Comparison of ENCODE assay signal across 8 cellular contexts in genomic region chr5:151150484-151151262, GRCh38. TPM values are rescaled to one million over a fixed set of nuclear protein-coding genes. Genes with fewer than 3 reads are reported as not detected.
DNase-seq lines count a peak whose midpoint lies in the region; ATAC-seq, FAIRE-seq and TF ChIP-seq lines count a peak whose summit lies in the region.

No MANE protein-coding gene starts in this region.

- FAIRE-seq in RCC 7860 (lab: Jason Lieb, UNC), result no peak

- H3K27ac ChIP-seq in mammary epithelial cell (ENCODE audit: insufficient read depth, low read depth, low read length), result no peak overlapping the region

- H3K4me2 ChIP-seq in mammary epithelial cell (ENCODE audit: insufficient read depth, low read depth, low read length), result no peak overlapping the region

- H3K9ac ChIP-seq in mammary epithelial cell (ENCODE audit: insufficient read depth, low read length), result no peak overlapping the region

- CTCF ChIA-PET in mammary epithelial cell (lab: Charles Lee; ENCODE audit: low non-redundant PET), result no interaction called here

- H3K4me3 ChIP-seq in GM08714 (ENCODE audit: low read length), result peak overlapping the region; percentile 2; the same call in 1 of the 2 replicates
- H3K4me3 ChIP-seq in fibroblast of pulmonary artery (replicated peaks; ENCODE audit: low read depth, low read length), result no peak overlapping the region
- H3K4me3 ChIP-seq in mammary epithelial cell (replicated peaks in 1 of 3; ENCODE audit: insufficient read depth in 1 of 3, low read depth in 2 of 3, low read length in 3 of 3), result no peak overlapping the region

- BruUV-seq in mammary epithelial cell (replicated peaks; lab: Mats Ljungman, UMichigan), result no TSS peak

- peak; percentile 51 for ATAC-seq in GM21717 (IDR thresholded peaks at IDR 0.05; ENCODE audit: unreplicated experiment)

- no peaks in the 10 kb centered on the region for H3K36me3 ChIP-seq in mammary epithelial cell (ENCODE audit: insufficient read depth, low read length)

- no peaks in the 10 kb centered on the region for H4K20me1 ChIP-seq in mammary epithelial cell (ENCODE audit: insufficient read depth, low read length)

- H2AFZ ChIP-seq in mammary epithelial cell (ENCODE audit: low read depth, low read length), result no peak overlapping the region

- no peaks in the 10 kb centered on the region for H3K27me3 ChIP-seq in mammary epithelial cell (ENCODE audit: insufficient read depth, low read length)

- TF ChIP-seq CTCF in fibroblast of pulmonary artery (IDR thresholded peaks at IDR 0.05; ENCODE audit: low read length, missing control alignments) (no peak), mammary epithelial cell (conservative IDR thresholded peaks at IDR 0.05 in 1 of 2, IDR thresholded peaks at IDR 0.05 in 1 of 2; ENCODE audit: extremely low read depth in 1 of 2, insufficient read depth in 1 of 2, low read depth in 1 of 2, low read length in 2 of 2) (no peak)

- in situ Hi-C loops in mammary epithelial cell (cut with MboI; ENCODE audit: low sequenced_read_pairs in 2 of 2), result no loop called here

- H3K9me3 ChIP-seq in mammary epithelial cell (replicated peaks; ENCODE audit: insufficient read depth, low read length), result no peaks in the 10 kb centered on the region

- DNase-seq in NAMALWA (ENCODE audit: low spot score) (peak; percentile 75), fibroblast of pulmonary artery (ENCODE audit: low read depth) (peak; percentile 51), retina (peak; percentile 65), RCC 7860 (ENCODE audit: low spot score) (no peak), mammary epithelial cell (no peak)
- peak; percentile 75 for DNase-seq in activated T-cell treated with anti-CD3 and anti-CD28 coated beads, Interleukin-2, amount 50 U/mL, for 1 hour

- dilution Hi-C loops in mammary epithelial cell (cut with HindIII; ENCODE audit: low sequenced_read_pairs), result loop anchor here (5.0 kb wide), 1 partner anchor 82 kb away; no protein-coding TSS in a partner anchor

- peaks cover 6% of the 10 kb centered on the region for H3K79me2 ChIP-seq in mammary epithelial cell (ENCODE audit: insufficient read depth, low read length)

- H3K4me1 ChIP-seq in mammary epithelial cell (ENCODE audit: insufficient read depth, low read length), result peaks cover 5% of the 10 kb centered on the region

- intact Hi-C loops in mammary epithelial cell (cut with micrococcal nuclease), result no loop called here

- WGBS in mammary epithelial cell (ENCODE audit: low coverage, missing lambda C conversion rate), result 74% methylated on average over 5 of the region's 5 CpGs

RNA-seq across cellular contexts. Expression of gene ANXA6, which starts 6.9 kb away (rescaled TPM):
- total RNA-seq in mammary epithelial cell, result 10 to 100 TPM in 1 of 2 donors, 1 to 10 TPM in 1; 9.6 to 32.5 TPM
- polyA plus RNA-seq in mammary epithelial cell, result 59.7 TPM
- polyA minus RNA-seq in mammary epithelial cell, result 109 TPM

Comparison
In these comparisons a context has a peak if more than half of its experiments do, and no peak if none do; other contexts are left out.
1. DNase-seq: peak in NAMALWA (single experiment), activated T-cell treated with anti-CD3 and anti-CD28 coated beads, Interleukin-2, amount 50 U/mL, for 1 hour (single experiment), fibroblast of pulmonary artery (single experiment) and retina (single experiment); none in RCC 7860 (single experiment) and mammary epithelial cell (single experiment).